Comparison of ENCODE assay signal across 1 cellular context in the genomic region with DNA sequence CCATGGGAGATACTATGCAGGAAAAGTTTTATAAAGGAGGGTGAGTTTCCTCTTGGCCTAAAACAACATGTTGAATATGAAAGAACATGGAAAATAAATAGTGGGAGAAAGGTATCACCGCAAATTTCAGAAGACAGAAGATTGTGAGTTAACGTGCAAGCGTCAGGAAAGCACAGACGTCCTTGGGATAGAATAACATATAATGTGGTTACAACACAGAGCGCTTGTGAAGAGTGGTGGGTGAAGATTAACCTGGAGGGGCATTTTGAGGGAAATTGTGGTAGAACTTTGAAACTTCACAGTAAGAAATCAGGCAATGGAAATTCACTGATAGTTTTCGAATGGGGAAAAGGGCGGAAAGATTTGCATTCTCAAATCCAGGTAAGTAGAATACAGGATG.
TF ChIP-seq lines count a peak whose summit lies in the region.

No MANE protein-coding gene starts in this region.

TF ChIP-seq in HepG2, 621 proteins besides CTCF, POLR2A, EP300 and RAD21 (continued from another document and continues in another):
- TF ChIP-seq, protein P1, sequence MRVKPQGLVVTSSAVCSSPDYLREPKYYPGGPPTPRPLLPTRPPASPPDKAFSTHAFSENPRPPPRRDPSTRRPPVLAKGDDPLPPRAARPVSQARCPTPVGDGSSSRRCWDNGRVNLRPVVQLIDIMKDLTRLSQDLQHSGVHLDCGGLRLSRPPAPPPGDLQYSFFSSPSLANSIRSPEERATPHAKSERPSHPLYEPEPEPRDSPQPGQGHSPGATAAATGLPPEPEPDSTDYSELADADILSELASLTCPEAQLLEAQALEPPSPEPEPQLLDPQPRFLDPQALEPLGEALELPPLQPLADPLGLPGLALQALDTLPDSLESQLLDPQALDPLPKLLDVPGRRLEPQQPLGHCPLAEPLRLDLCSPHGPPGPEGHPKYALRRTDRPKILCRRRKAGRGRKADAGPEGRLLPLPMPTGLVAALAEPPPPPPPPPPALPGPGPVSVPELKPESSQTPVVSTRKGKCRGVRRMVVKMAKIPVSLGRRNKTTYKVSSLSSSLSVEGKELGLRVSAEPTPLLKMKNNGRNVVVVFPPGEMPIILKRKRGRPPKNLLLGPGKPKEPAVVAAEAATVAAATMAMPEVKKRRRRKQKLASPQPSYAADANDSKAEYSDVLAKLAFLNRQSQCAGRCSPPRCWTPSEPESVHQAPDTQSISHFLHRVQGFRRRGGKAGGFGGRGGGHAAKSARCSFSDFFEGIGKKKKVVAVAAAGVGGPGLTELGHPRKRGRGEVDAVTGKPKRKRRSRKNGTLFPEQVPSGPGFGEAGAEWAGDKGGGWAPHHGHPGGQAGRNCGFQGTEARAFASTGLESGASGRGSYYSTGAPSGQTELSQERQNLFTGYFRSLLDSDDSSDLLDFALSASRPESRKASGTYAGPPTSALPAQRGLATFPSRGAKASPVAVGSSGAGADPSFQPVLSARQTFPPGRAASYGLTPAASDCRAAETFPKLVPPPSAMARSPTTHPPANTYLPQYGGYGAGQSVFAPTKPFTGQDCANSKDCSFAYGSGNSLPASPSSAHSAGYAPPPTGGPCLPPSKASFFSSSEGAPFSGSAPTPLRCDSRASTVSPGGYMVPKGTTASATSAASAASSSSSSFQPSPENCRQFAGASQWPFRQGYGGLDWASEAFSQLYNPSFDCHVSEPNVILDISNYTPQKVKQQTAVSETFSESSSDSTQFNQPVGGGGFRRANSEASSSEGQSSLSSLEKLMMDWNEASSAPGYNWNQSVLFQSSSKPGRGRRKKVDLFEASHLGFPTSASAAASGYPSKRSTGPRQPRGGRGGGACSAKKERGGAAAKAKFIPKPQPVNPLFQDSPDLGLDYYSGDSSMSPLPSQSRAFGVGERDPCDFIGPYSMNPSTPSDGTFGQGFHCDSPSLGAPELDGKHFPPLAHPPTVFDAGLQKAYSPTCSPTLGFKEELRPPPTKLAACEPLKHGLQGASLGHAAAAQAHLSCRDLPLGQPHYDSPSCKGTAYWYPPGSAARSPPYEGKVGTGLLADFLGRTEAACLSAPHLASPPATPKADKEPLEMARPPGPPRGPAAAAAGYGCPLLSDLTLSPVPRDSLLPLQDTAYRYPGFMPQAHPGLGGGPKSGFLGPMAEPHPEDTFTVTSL (CRISPR knock-in tag; IDR thresholded peaks at IDR 0.05; ENCODE audit: borderline replicate concordance) = peak; percentile 76; the same call in 1 of the 2 replicates
- TF ChIP-seq, protein P2, sequence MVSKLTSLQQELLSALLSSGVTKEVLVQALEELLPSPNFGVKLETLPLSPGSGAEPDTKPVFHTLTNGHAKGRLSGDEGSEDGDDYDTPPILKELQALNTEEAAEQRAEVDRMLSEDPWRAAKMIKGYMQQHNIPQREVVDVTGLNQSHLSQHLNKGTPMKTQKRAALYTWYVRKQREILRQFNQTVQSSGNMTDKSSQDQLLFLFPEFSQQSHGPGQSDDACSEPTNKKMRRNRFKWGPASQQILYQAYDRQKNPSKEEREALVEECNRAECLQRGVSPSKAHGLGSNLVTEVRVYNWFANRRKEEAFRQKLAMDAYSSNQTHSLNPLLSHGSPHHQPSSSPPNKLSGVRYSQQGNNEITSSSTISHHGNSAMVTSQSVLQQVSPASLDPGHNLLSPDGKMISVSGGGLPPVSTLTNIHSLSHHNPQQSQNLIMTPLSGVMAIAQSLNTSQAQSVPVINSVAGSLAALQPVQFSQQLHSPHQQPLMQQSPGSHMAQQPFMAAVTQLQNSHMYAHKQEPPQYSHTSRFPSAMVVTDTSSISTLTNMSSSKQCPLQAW (CRISPR knock-in tag; IDR thresholded peaks at IDR 0.05) = peak; percentile 67
- TF ChIP-seq ONECUT2 (CRISPR knock-in tag; IDR thresholded peaks at IDR 0.05) (no peak), ZNF567 (CRISPR knock-in tag; IDR thresholded peaks at IDR 0.05; ENCODE audit: borderline replicate concordance) (no peak), ZNF44 (CRISPR knock-in tag; IDR thresholded peaks at IDR 0.05) (no peak), YEATS4 (CRISPR knock-in tag; IDR thresholded peaks at IDR 0.05; ENCODE audit: borderline replicate concordance) (peak; percentile 48; the same call in 1 of the 2 replicates), ZMYM2 (CRISPR knock-in tag; IDR thresholded peaks at IDR 0.05) (no peak), ZNF713 (CRISPR knock-in tag; IDR thresholded peaks at IDR 0.05) (no peak), TBX2 (CRISPR knock-in tag; IDR thresholded peaks at IDR 0.05; ENCODE audit: borderline replicate concordance) (no peak), RXRB (CRISPR knock-in tag; IDR thresholded peaks at IDR 0.05; ENCODE audit: borderline replicate concordance) (peak; percentile 75), ZNF264 (CRISPR knock-in tag; IDR thresholded peaks at IDR 0.05) (peak; percentile 30; the same call in 1 of the 2 replicates), ZNF589 (CRISPR knock-in tag; conservative IDR thresholded peaks at IDR 0.05) (no peak), SAP130 (CRISPR knock-in tag; IDR thresholded peaks at IDR 0.05; ENCODE audit: low read depth) (0 out of 2 replicates have a peak, but pooled peaks have one; percentile 21), IKZF4 (CRISPR knock-in tag; IDR thresholded peaks at IDR 0.05; ENCODE audit: borderline replicate concordance, low read depth, not compliant biosample characterization) (no peak), PCBP1 (IDR thresholded peaks at IDR 0.05; ENCODE audit: borderline replicate concordance, low read depth, low read length) (no peak), DPF2 (CRISPR knock-in tag; IDR thresholded peaks at IDR 0.05; ENCODE audit: borderline replicate concordance, low read depth) (no peak), ZNF7 (CRISPR knock-in tag; IDR thresholded peaks at IDR 0.05) (no peak), ZNF333 (CRISPR knock-in tag; IDR thresholded peaks at IDR 0.05; ENCODE audit: borderline replicate concordance) (no peak), NAIF1 (CRISPR knock-in tag; IDR thresholded peaks at IDR 0.05; ENCODE audit: borderline replicate concordance) (no peak), BORCS8-MEF2B (CRISPR knock-in tag; IDR thresholded peaks at IDR 0.05) (no peak), RARA (CRISPR knock-in tag; IDR thresholded peaks at IDR 0.05) (0 out of 2 replicates have a peak, but pooled peaks have one; percentile 14), ELF3 (CRISPR knock-in tag; IDR thresholded peaks at IDR 0.05) (peak; percentile 42; the same call in 1 of the 2 replicates), SMC3 (IDR thresholded peaks at IDR 0.05; ENCODE audit: low read length) (no peak)
- TF ChIP-seq, protein P3, sequence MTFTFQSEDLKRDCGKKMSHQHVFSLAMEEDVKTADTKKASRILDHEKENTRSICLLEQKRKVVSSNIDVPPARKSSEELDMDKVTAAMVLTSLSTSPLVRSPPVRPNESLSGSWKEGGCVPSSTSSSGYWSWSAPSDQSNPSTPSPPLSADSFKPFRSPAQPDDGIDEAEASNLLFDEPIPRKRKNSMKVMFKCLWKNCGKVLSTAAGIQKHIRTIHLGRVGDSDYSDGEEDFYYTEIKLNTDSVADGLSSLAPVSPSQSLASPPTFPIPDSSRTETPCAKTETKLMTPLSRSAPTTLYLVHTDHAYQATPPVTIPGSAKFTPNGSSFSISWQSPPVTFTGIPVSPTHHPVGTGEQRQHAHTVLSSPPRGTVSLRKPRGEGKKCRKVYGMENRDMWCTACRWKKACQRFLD (CRISPR knock-in tag; IDR thresholded peaks at IDR 0.05; ENCODE audit: borderline replicate concordance) = no peak
- TF ChIP-seq, protein P4, sequence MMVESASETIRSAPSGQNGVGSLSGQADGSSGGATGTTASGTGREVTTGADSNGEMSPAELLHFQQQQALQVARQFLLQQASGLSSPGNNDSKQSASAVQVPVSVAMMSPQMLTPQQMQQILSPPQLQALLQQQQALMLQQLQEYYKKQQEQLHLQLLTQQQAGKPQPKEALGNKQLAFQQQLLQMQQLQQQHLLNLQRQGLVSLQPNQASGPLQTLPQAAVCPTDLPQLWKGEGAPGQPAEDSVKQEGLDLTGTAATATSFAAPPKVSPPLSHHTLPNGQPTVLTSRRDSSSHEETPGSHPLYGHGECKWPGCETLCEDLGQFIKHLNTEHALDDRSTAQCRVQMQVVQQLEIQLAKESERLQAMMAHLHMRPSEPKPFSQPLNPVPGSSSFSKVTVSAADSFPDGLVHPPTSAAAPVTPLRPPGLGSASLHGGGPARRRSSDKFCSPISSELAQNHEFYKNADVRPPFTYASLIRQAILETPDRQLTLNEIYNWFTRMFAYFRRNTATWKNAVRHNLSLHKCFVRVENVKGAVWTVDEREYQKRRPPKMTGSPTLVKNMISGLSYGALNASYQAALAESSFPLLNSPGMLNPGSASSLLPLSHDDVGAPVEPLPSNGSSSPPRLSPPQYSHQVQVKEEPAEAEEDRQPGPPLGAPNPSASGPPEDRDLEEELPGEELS (CRISPR knock-in tag; IDR thresholded peaks at IDR 0.05) = peak; percentile 44
- TF ChIP-seq, protein P5, sequence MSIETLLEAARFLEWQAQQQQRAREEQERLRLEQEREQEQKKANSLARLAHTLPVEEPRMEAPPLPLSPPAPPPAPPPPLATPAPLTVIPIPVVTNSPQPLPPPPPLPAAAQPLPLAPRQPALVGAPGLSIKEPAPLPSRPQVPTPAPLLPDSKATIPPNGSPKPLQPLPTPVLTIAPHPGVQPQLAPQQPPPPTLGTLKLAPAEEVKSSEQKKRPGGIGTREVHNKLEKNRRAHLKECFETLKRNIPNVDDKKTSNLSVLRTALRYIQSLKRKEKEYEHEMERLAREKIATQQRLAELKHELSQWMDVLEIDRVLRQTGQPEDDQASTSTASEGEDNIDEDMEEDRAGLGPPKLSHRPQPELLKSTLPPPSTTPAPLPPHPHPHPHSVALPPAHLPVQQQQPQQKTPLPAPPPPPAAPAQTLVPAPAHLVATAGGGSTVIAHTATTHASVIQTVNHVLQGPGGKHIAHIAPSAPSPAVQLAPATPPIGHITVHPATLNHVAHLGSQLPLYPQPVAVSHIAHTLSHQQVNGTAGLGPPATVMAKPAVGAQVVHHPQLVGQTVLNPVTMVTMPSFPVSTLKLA (IDR thresholded peaks at IDR 0.05) = no peak
- TF ChIP-seq, protein P6, sequence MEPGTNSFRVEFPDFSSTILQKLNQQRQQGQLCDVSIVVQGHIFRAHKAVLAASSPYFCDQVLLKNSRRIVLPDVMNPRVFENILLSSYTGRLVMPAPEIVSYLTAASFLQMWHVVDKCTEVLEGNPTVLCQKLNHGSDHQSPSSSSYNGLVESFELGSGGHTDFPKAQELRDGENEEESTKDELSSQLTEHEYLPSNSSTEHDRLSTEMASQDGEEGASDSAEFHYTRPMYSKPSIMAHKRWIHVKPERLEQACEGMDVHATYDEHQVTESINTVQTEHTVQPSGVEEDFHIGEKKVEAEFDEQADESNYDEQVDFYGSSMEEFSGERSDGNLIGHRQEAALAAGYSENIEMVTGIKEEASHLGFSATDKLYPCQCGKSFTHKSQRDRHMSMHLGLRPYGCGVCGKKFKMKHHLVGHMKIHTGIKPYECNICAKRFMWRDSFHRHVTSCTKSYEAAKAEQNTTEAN (CRISPR knock-in tag; conservative IDR thresholded peaks at IDR 0.05) = peak; percentile 89
- TF ChIP-seq, protein P7, sequence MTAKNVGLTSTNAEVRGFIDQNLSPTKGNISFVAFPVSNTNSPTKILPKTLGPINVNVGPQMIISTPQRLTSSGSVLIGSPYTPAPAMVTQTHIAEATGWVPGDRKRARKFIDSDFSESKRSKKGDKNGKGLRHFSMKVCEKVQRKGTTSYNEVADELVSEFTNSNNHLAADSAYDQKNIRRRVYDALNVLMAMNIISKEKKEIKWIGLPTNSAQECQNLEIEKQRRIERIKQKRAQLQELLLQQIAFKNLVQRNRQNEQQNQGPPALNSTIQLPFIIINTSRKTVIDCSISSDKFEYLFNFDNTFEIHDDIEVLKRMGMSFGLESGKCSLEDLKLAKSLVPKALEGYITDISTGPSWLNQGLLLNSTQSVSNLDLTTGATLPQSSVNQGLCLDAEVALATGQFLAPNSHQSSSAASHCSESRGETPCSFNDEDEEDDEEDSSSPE (CRISPR knock-in tag; IDR thresholded peaks at IDR 0.05) = 0 out of 2 replicates have a peak, but pooled peaks have one; percentile 22
- TF ChIP-seq, protein P8, sequence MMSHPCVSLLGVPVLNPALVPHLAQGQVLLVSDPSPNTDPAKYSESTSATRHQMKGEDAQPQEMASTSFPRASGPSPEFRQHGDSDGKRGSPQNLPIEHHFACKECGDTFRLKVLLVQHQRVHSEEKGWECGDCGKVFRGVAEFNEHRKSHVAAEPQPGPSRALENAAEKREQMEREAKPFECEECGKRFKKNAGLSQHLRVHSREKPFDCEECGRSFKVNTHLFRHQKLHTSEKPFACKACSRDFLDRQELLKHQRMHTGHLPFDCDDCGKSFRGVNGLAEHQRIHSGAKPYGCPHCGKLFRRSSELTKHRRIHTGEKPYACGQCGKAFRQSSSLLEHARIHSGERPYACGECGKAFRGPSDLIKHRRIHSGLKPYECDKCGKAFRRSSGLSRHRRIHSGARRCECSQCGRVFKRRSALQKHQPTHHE (CRISPR knock-in tag; IDR thresholded peaks at IDR 0.05; ENCODE audit: borderline replicate concordance) = no peak
- TF ChIP-seq, protein P9, sequence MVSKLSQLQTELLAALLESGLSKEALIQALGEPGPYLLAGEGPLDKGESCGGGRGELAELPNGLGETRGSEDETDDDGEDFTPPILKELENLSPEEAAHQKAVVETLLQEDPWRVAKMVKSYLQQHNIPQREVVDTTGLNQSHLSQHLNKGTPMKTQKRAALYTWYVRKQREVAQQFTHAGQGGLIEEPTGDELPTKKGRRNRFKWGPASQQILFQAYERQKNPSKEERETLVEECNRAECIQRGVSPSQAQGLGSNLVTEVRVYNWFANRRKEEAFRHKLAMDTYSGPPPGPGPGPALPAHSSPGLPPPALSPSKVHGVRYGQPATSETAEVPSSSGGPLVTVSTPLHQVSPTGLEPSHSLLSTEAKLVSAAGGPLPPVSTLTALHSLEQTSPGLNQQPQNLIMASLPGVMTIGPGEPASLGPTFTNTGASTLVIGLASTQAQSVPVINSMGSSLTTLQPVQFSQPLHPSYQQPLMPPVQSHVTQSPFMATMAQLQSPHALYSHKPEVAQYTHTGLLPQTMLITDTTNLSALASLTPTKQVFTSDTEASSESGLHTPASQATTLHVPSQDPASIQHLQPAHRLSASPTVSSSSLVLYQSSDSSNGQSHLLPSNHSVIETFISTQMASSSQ (IDR thresholded peaks at IDR 0.05; ENCODE audit: low read depth) = peak; percentile 79
- TF ChIP-seq, protein P9 (CRISPR knock-in tag; IDR thresholded peaks at IDR 0.05; ENCODE audit: borderline replicate concordance) = peak; percentile 88; the same call in 1 of the 2 replicates
